ENCODE assay signal across 8 cellular contexts in the genomic region with DNA sequence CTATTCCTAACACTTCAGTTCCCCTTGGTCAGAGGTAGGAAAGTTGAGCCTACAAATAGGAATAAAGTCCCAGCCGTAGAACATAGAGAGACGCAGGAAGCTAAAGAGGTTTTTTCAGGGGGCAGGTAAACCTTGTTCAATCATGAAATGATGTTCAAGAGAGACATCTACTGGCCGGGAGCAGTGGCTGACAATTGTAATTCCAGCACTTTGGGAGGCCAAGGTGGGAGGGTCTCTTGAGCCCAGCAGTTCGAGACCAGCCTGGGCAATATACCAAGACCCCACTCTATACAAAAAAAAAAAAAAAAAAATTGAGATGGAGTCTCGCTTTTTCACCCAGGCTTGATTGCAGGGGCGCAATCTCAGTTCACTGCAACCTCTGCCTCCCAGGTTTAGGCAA.
DNase-seq lines count a peak whose midpoint lies in the region; ATAC-seq and TF ChIP-seq lines count a peak whose summit lies in the region.

No MANE protein-coding gene starts in this region.

- peak; percentile 74 for DNase-seq in NCI-H748 treated with DMSO at 0.1 percent for 48 hours (lab: John Stamatoyannopoulos, UW)
- peak; percentile 8 to 9 for DNase-seq in erythroblast (lab: John Stamatoyannopoulos, UW)
- DNase-seq in psoas muscle, result no peak
- DNase-seq in activated CD4-positive, CD25-positive, alpha-beta regulatory T cell treated with anti-CD3 and anti-CD28 coated beads, Interleukin-2, amount 50 U/mL, for 72 hours, result no peak
- no peak for DNase-seq in activated T-cell treated with anti-CD3 and anti-CD28 coated beads for 4 hours

- 71 to 76% (median 73%) methylated on average over 6 of the region's 6 CpGs for WGBS in psoas muscle, 3 donors

- peak; percentile 44 for ATAC-seq in HG03378 (IDR thresholded peaks at IDR 0.05; ENCODE audit: unreplicated experiment)
- ATAC-seq in psoas muscle, result no peak
- ATAC-seq in HG03460 (IDR thresholded peaks at IDR 0.05; ENCODE audit: unreplicated experiment), result no peak

- intact Hi-C loops in psoas muscle (cut with DNase I), result no loop called here

- TF ChIP-seq POLR2A in erythroblast (IDR thresholded peaks at IDR 0.05; ENCODE audit: low read length), result no peak

- no peak overlapping the region for H3K27ac ChIP-seq in psoas muscle

- H3K9me3 ChIP-seq in psoas muscle, result no peaks in the 10 kb centered on the region

- TF ChIP-seq CTCF in GM12874 (IDR thresholded peaks at IDR 0.05; ENCODE audit: insufficient read depth, low read depth, low read length) (peak; percentile 50), psoas muscle (IDR thresholded peaks at IDR 0.05) (peak; percentile 9)

- H3K4me1 ChIP-seq in psoas muscle, result no peaks in the 10 kb centered on the region

- no peak overlapping the region for H3K4me3 ChIP-seq in psoas muscle

- H3K36me3 ChIP-seq in psoas muscle (ENCODE audit: insufficient read depth in 1 of 2, low read depth in 1 of 2), result no peaks in the 10 kb centered on the region

- no peaks in the 10 kb centered on the region for H3K27me3 ChIP-seq in psoas muscle (ENCODE audit: insufficient read depth in 3 of 3, low read length in 2 of 3)

Comparison
In these comparisons a context has a peak if more than half of its experiments do, and no peak if none do; other contexts are left out.
1. DNase-seq: peak in NCI-H748 treated with DMSO at 0.1 percent for 48 hours (single experiment) and erythroblast (2 of 2); none in psoas muscle (0 of 2), activated CD4-positive, CD25-positive, alpha-beta regulatory T cell treated with anti-CD3 and anti-CD28 coated beads, Interleukin-2, amount 50 U/mL, for 72 hours (single experiment) and activated T-cell treated with anti-CD3 and anti-CD28 coated beads for 4 hours (single experiment).